9 cellular contexts compared by ENCODE assay signal in the genomic region with DNA sequence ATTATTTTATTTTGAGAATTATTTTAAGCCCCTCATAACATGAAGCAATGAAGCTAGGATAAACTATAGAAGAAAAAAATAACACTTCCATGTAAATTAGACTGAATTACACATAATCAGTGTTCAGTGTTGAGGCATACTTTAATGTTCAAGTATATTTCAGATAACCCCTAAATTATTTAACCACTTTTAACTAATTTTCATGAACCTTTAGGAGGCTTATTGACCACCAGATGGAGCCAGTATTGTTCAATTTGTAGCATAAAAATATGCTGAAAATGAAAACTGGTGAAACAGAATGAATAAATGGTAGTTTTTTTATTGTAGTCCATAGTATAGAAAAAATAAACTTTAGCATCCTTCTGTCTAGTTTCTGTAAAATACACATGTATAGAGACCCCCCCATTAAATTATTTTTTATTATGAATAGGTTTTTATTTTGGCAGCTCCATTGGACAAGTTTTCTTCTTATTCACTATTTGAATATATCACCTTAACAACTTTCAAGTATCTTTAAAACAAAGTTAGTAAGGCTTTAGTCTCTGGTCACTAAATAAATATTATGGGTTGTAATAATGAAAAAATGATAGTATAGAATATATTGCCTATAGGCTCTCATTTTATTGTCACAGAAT.
DNase-seq lines count a peak whose midpoint lies in the region; ATAC-seq, FAIRE-seq and TF ChIP-seq lines count a peak whose summit lies in the region.
"Had no signal": no experiment of that assay in that cellular context is flagged by ENCODE, and none has a peak within 500 bp of the region (broad histone marks: within the 10 kb centered on the region; RNA-seq: fewer than 3 reads in every experiment).

No MANE protein-coding gene starts in this region.

- intact Hi-C loops in heart left ventricle (cut with DNase I): loop anchor here in 9 of 10 donors (1.0 to 10.0 kb wide), 12 partner anchors 78 to 526 kb away; partner anchors contain the start of gene ADAMTS6 (in 6 of the 9)
- intact Hi-C loops in right cardiac atrium (cut with DNase I): loop anchor here in 1 of 4 donors (5.0 to 10.0 kb wide), 2 partner anchors 146 to 523 kb away; partner anchors contain the start of gene ADAMTS6

- H3K36me3 ChIP-seq in heart left ventricle (peaks cover 0 to 8% (median 0%) of the 10 kb centered on the region in 9 donors), upper lobe of left lung (no peaks in the 10 kb centered on the region)

- H3K4me1 ChIP-seq in heart left ventricle (no peaks in the 10 kb centered on the region), right cardiac atrium (ENCODE audit: control insufficient read depth, insufficient read depth, low read length) (no peaks in the 10 kb centered on the region), upper lobe of left lung (no peaks in the 10 kb centered on the region)

- H3K4me3 Mint-ChIP-seq in stimulated activated effector memory CD8-positive, alpha-beta T cell treated with anti-CD3 and anti-CD28 coated beads, Interleukin-12 subunit alpha, Interleukin-12 subunit beta, amount 100 ng/mL, for 72 hours: no peak overlapping the region
- H3K4me3 Mint-ChIP-seq: activated T-helper 1 cell treated with anti-CD3 and anti-CD28 coated beads, Interleukin-12 subunit alpha, Interleukin-12 subunit beta, Interleukin-2, Interleukin-4 antibody, amounts not matched to agents 30 ng/mL and 10 ng/mL and 1 ng/mL, durations not matched to agents 14 hours and 24 hours and 36 hours had no signal

- H3K9me3 Mint-ChIP-seq in stimulated activated effector memory CD8-positive, alpha-beta T cell treated with anti-CD3 and anti-CD28 coated beads, Interleukin-12 subunit alpha, Interleukin-12 subunit beta, amount 100 ng/mL, for 72 hours: peaks cover 5% of the 10 kb centered on the region

- no peak overlapping the region for H3K27ac ChIP-seq in heart left ventricle
- no peak overlapping the region for H3K27ac ChIP-seq in right cardiac atrium (ENCODE audit: low read length)
- no peak overlapping the region for H3K27ac ChIP-seq in upper lobe of left lung

- DNase-seq in heart left ventricle: no peak
- DNase-seq in right cardiac atrium: no peak
- no peak for DNase-seq in RCC 7860 (ENCODE audit: low spot score)
- DNase-seq in frontal cortex (ENCODE audit: low spot score in 2 of 2): no peak
- DNase-seq in upper lobe of left lung: no peak
- DNase-seq in stimulated activated effector memory CD8-positive, alpha-beta T cell treated with anti-CD3 and anti-CD28 coated beads, Interleukin-12 subunit alpha, Interleukin-12 subunit beta, amount 100 ng/mL, for 72 hours (ENCODE audit: low spot score in 2 of 2): no peak
- no peak for DNase-seq in activated CD8-positive, alpha-beta memory T cell treated with anti-CD3 and anti-CD28 coated beads for 24 hours

- peak; percentile 30 to 73 (median 59) for TF ChIP-seq CTCF in heart left ventricle (IDR thresholded peaks at IDR 0.05)
- peak in 4 of 6 experiments; percentile 30 to 40 (median 32) for TF ChIP-seq CTCF in upper lobe of left lung (IDR thresholded peaks at IDR 0.05)

- TF ChIP-seq POLR2A in heart left ventricle (IDR thresholded peaks at IDR 0.05): no peak
- no peak for TF ChIP-seq POLR2A in upper lobe of left lung (IDR thresholded peaks at IDR 0.05)

- no peaks in the 10 kb centered on the region for H3K4me1 Mint-ChIP-seq in stimulated activated effector memory CD8-positive, alpha-beta T cell treated with anti-CD3 and anti-CD28 coated beads, Interleukin-12 subunit alpha, Interleukin-12 subunit beta, amount 100 ng/mL, for 72 hours

- H3K4me3 ChIP-seq in heart left ventricle (no peak overlapping the region), right cardiac atrium (ENCODE audit: low read length) (no peak overlapping the region), upper lobe of left lung (no peak overlapping the region)

- H3K9me3 ChIP-seq in heart left ventricle (peaks cover 0 to 17% (median 11%) of the 10 kb centered on the region in 12 donors), right cardiac atrium (ENCODE audit: control insufficient read depth, low read length) (no peaks in the 10 kb centered on the region), upper lobe of left lung (peaks cover 5 to 9% (median 8%) of the 10 kb centered on the region in 4 donors)

- no peaks in the 10 kb centered on the region for H3K36me3 Mint-ChIP-seq in stimulated activated effector memory CD8-positive, alpha-beta T cell treated with anti-CD3 and anti-CD28 coated beads, Interleukin-12 subunit alpha, Interleukin-12 subunit beta, amount 100 ng/mL, for 72 hours

- no peak for TF ChIP-seq EP300 in upper lobe of left lung (IDR thresholded peaks at IDR 0.05)

- no peak overlapping the region for H3K27ac Mint-ChIP-seq in stimulated activated effector memory CD8-positive, alpha-beta T cell treated with anti-CD3 and anti-CD28 coated beads, Interleukin-12 subunit alpha, Interleukin-12 subunit beta, amount 100 ng/mL, for 72 hours
- H3K27ac Mint-ChIP-seq: activated T-helper 1 cell treated with anti-CD3 and anti-CD28 coated beads, Interleukin-12 subunit alpha, Interleukin-12 subunit beta, Interleukin-2, Interleukin-4 antibody, amounts not matched to agents 30 ng/mL and 10 ng/mL and 1 ng/mL, durations not matched to agents 14 hours and 24 hours and 36 hours had no signal

- ATAC-seq in heart left ventricle (no peak), right cardiac atrium (no peak), upper lobe of left lung (ENCODE audit: low FRiP score in 2 of 2) (peak in 1 of 2 donors; percentile 62), HG03095 (IDR thresholded peaks at IDR 0.05; ENCODE audit: unreplicated experiment) (no peak)
- ATAC-seq in stimulated activated effector memory CD8-positive, alpha-beta T cell treated with anti-CD3 and anti-CD28 coated beads, Interleukin-12 subunit alpha, Interleukin-12 subunit beta, amount 100 ng/mL, for 72 hours: no peak

- peak; percentile 39 for FAIRE-seq in RCC 7860 (lab: Jason Lieb, UNC)
- FAIRE-seq in frontal cortex (lab: Jason Lieb, UNC): peak; percentile 88

- H3K27me3 ChIP-seq in heart left ventricle (no peaks in the 10 kb centered on the region), right cardiac atrium (ENCODE audit: control insufficient read depth, insufficient read depth) (no peaks in the 10 kb centered on the region), upper lobe of left lung (no peaks in the 10 kb centered on the region)
